In genomic region chr19:45354443-45354842, GRCh38 we compare ENCODE assay signal across 25 cellular contexts. TPM values are rescaled to one million over a fixed set of nuclear protein-coding genes. Genes with fewer than 3 reads are reported as not detected.
"Had no signal": no experiment of that assay in that cellular context is flagged by ENCODE, and none has a peak within 500 bp of the region (broad histone marks: within the 10 kb centered on the region; RNA-seq: fewer than 3 reads in every experiment).

No MANE protein-coding gene starts in this region.

- H3K4me2 ChIP-seq: SK-N-SH had no signal

- H3K4me3 ChIP-seq: MG63 had no signal

- ATAC-seq: HepG2 had no signal

- DNase-seq: IMR-90, Karpas-422, KG1, MG63, NCI-H1092, NCI-H1105 treated with DMSO at 0.1 percent for 48 hours, NCI-H1436, NCI-H187, NCI-H2029, NCI-H2081 treated with DMSO at 0.1 percent for 48 hours, NCI-H2171, NCI-H226, NCI-H446, NCI-H510A, NCI-H524 treated with DMSO at 0.1 percent for 48 hours, NCI-H69, NCI-H774, RPMI8226, SHP77, SK-N-SH, SW 1271 had no signal

- H3K9ac ChIP-seq: SK-N-SH had no signal

- H3K9me3 ChIP-seq: MG63, SK-N-SH had no signal

- H3K27me3 ChIP-seq: MG63 had no signal

- FAIRE-seq: HepG2, RCC 7860 had no signal

RNA-seq across cellular contexts. Expression of gene KLC3, which starts 13.9 kb away (rescaled TPM):
- total RNA-seq: HepG2 had no signal

RNA-seq across cellular contexts. Expression of gene CKM, which starts 31.8 kb away (rescaled TPM):
- total RNA-seq: HT1080, IMR-90, SK-MEL-5 had no signal
- polyA plus RNA-seq: IMR-90 had no signal
